Comparison of ENCODE assay signal across 16 cellular contexts in genomic region chr1:202018226-202018475, GRCh38. TPM values are rescaled to one million over a fixed set of nuclear protein-coding genes. Genes with fewer than 3 reads are reported as not detected.
DNase-seq lines count a peak whose midpoint lies in the region; ATAC-seq, FAIRE-seq and TF ChIP-seq lines count a peak whose summit lies in the region.
"Had no signal": no experiment of that assay in that cellular context is flagged by ENCODE, and none has a peak within 500 bp of the region (broad histone marks: within the 10 kb centered on the region; RNA-seq: fewer than 3 reads in every experiment).

No MANE protein-coding gene starts in this region.

- H3K9me3 Mint-ChIP-seq in CD8-positive, alpha-beta memory T cell, result no peaks in the 10 kb centered on the region
- H3K9me3 Mint-ChIP-seq: activated naive CD4-positive, alpha-beta T cell treated with anti-CD3 and anti-CD28 coated beads for 36 hours; brain; natural killer cell had no signal

- no peak for TF ChIP-seq EP300 in sigmoid colon (IDR thresholded peaks at IDR 0.05)

- H3K9me3 ChIP-seq in CD8-positive, alpha-beta memory T cell (ENCODE audit: low read length), result no peaks in the 10 kb centered on the region
- no peaks in the 10 kb centered on the region for H3K9me3 ChIP-seq in WERI-Rb-1 (ENCODE audit: severe bottlenecking)
- H3K9me3 ChIP-seq in left lung, result no peaks in the 10 kb centered on the region
- no peaks in the 10 kb centered on the region for H3K9me3 ChIP-seq in sigmoid colon

- H3K36me3 Mint-ChIP-seq in CD8-positive, alpha-beta memory T cell, result peaks cover 0 to 3% (median 2%) of the 10 kb centered on the region in 3 donors
- H3K36me3 Mint-ChIP-seq: brain, natural killer cell had no signal

- H3K27me3 Mint-ChIP-seq in CD8-positive, alpha-beta memory T cell, result peaks cover 5 to 20% of the 10 kb centered on the region in 2 donors

- H3K4me1 ChIP-seq in CD8-positive, alpha-beta memory T cell (ENCODE audit: insufficient read depth, low read length), result no peaks in the 10 kb centered on the region
- no peaks in the 10 kb centered on the region for H3K4me1 ChIP-seq in left lung
- H3K4me1 ChIP-seq in sigmoid colon, result no peaks in the 10 kb centered on the region

- intact Hi-C loops in left lung (cut with DNase I), result no loop called here
- intact Hi-C loops in sigmoid colon (cut with DNase I), result no loop called here

- no peak overlapping the region for H3K4me3 ChIP-seq in CD8-positive, alpha-beta memory T cell (ENCODE audit: low read length)
- H3K4me3 ChIP-seq in WERI-Rb-1 (ENCODE audit: low read depth, low read length) (no peak overlapping the region), left lung (no peak overlapping the region), skin epidermis (no peak overlapping the region), sigmoid colon (no peak overlapping the region)

- no peaks in the 10 kb centered on the region for H3K4me1 Mint-ChIP-seq in CD8-positive, alpha-beta memory T cell

- H3K27ac ChIP-seq in CD8-positive, alpha-beta memory T cell (ENCODE audit: low read depth, low read length), result peak overlapping the region; percentile 24
- H3K27ac ChIP-seq in WERI-Rb-1 (peak overlapping the region; percentile 65), left lung (peak overlapping the region; percentile 30 to 67), skin epidermis (peak overlapping the region in 11 of 21 experiments; percentile 7 to 73 (median 50)), sigmoid colon (no peak overlapping the region)
- H3K27ac ChIP-seq: HL-60 had no signal

- DNase-seq in CD8-positive, alpha-beta memory T cell, result no peak
- DNase-seq in WERI-Rb-1 (no peak), left lung (no peak), sigmoid colon (no peak), urothelium cell line (ENCODE audit: low spot score) (no peak), NCI-H146 (lab: John Stamatoyannopoulos, UW) (no peak), cortex of kidney (lab: John Stamatoyannopoulos, UW) (no peak)
- DNase-seq: activated CD4-positive, alpha-beta T cell treated with anti-CD3 and anti-CD28 coated beads for 48 hours; activated naive CD4-positive, alpha-beta T cell treated with anti-CD3 and anti-CD28 coated beads for 36 hours; Kasumi-1; natural killer cell; SIG-M5; T-helper 2 cell had no signal

- H3K27ac Mint-ChIP-seq in CD8-positive, alpha-beta memory T cell, result no peak overlapping the region
- H3K27ac Mint-ChIP-seq: activated naive CD4-positive, alpha-beta T cell treated with anti-CD3 and anti-CD28 coated beads for 36 hours had no signal

- no peak for FAIRE-seq in urothelium cell line (lab: Jason Lieb, UNC)

- POLR2A ChIA-PET in CD8-positive, alpha-beta memory T cell (lab: Charles Lee), result no interaction called here

- ATAC-seq in left lung, result peak; percentile 17

- H3K36me3 ChIP-seq in CD8-positive, alpha-beta memory T cell (ENCODE audit: insufficient read depth, low read length), result no peaks in the 10 kb centered on the region
- H3K36me3 ChIP-seq in WERI-Rb-1 (peaks cover 40% of the 10 kb centered on the region), left lung (peaks cover 0 to 27% of the 10 kb centered on the region in 2 donors), sigmoid colon (no peaks in the 10 kb centered on the region)

- no peak for TF ChIP-seq POLR2A in sigmoid colon (IDR thresholded peaks at IDR 0.05)

- CTCF ChIA-PET in CD8-positive, alpha-beta memory T cell (lab: Charles Lee), result no interaction called here

- H3K4me3 Mint-ChIP-seq in CD8-positive, alpha-beta memory T cell, result no peak overlapping the region
- H3K4me3 Mint-ChIP-seq: activated naive CD4-positive, alpha-beta T cell treated with anti-CD3 and anti-CD28 coated beads for 36 hours; natural killer cell had no signal

- TF ChIP-seq CTCF in WERI-Rb-1 (IDR thresholded peaks at IDR 0.05; ENCODE audit: low read depth, low read length) (no peak), left lung (IDR thresholded peaks at IDR 0.05) (no peak), sigmoid colon (IDR thresholded peaks at IDR 0.05) (no peak)

- H3K27me3 ChIP-seq in CD8-positive, alpha-beta memory T cell (ENCODE audit: insufficient read depth, low read length, poor library complexity, severe bottlenecking), result no peaks in the 10 kb centered on the region
- no peaks in the 10 kb centered on the region for H3K27me3 ChIP-seq in WERI-Rb-1 (ENCODE audit: insufficient read depth, low read depth, severe bottlenecking)
- H3K27me3 ChIP-seq in left lung, result peaks cover 0 to 13% of the 10 kb centered on the region in 2 donors
- H3K27me3 ChIP-seq in sigmoid colon, result peaks cover 0 to 20% (median 6%) of the 10 kb centered on the region in 3 donors

- WGBS in sigmoid colon, 2 donors, result 8 to 51% methylated on average over 10 of the region's 10 CpGs

RNA-seq across cellular contexts. Expression of gene ELF3, which starts 7.8 kb away (rescaled TPM):
- under 1 TPM; 0.11 to 0.26 TPM for total RNA-seq in CD8-positive, alpha-beta memory T cell
- polyA plus RNA-seq in CD8-positive, alpha-beta memory T cell, result not detected
- total RNA-seq in left lung (100 to 1,000 TPM in 1 of 2 donors, 10 to 100 TPM in 1; 77.6 to 146 TPM), sigmoid colon (1 to 10 TPM in 1 of 4 donors, under 1 TPM in 3; 0.16 to 1.8 (median 0.41) TPM)
- 100 to 1,000 TPM; 560 to 665 (median 569) TPM for polyA plus RNA-seq in sigmoid colon

RNA-seq across cellular contexts. Expression of gene RNPEP, which starts 35.7 kb away (rescaled TPM):
- total RNA-seq in CD8-positive, alpha-beta memory T cell, result 10 to 100 TPM; 30.5 to 33.2 TPM
- polyA plus RNA-seq in CD8-positive, alpha-beta memory T cell, result 36.3 TPM
- 10 to 100 TPM; 77.9 to 81.2 TPM for total RNA-seq in left lung
- total RNA-seq in sigmoid colon, result 10 to 100 TPM; 23.9 to 38.5 (median 32.0) TPM
- 10 to 100 TPM; 59.1 to 86.5 (median 81.7) TPM for polyA plus RNA-seq in sigmoid colon

Comparison
In these comparisons a context has a peak if more than half of its experiments do, and no peak if none do; other contexts are left out.
1. H3K27ac ChIP-seq: peak in CD8-positive, alpha-beta memory T cell (single experiment), WERI-Rb-1 (single experiment), left lung (2 of 2) and skin epidermis (11 of 21); none in sigmoid colon (0 of 4).
2. RNA of gene ELF3, which starts 7.8 kb away (total RNA-seq): 77.6 to 146 TPM in left lung; 0.16 to 1.8 TPM in sigmoid colon and 0.11 to 0.26 TPM in CD8-positive, alpha-beta memory T cell; every median in the first group is over 10 times any median in the second.